Comparison of ENCODE assay signal across 11 cellular contexts in genomic region chr22:50314081-50314454, GRCh38. TPM values are rescaled to one million over a fixed set of nuclear protein-coding genes. Genes with fewer than 3 reads are reported as not detected.
DNase-seq lines count a peak whose midpoint lies in the region; ATAC-seq, FAIRE-seq and TF ChIP-seq lines count a peak whose summit lies in the region.
"Had no signal": no experiment of that assay in that cellular context is flagged by ENCODE, and none has a peak within 500 bp of the region (broad histone marks: within the 10 kb centered on the region; RNA-seq: fewer than 3 reads in every experiment).

No MANE protein-coding gene starts in this region.

- intact Hi-C loops in GM12878 (cut with micrococcal nuclease; ENCODE audit: unreplicated experiment) = no loop called here
- intact Hi-C loops in psoas muscle (cut with DNase I) = no loop called here

- H3K9ac ChIP-seq in SK-N-SH = no peak overlapping the region
- H3K9ac ChIP-seq in GM12878 (ENCODE audit: control insufficient read depth, insufficient read depth, low read length) = peak overlapping the region; percentile 88

- H3K27me3 Mint-ChIP-seq in IgD-negative memory B cell = no peaks in the 10 kb centered on the region

- H3K27ac ChIP-seq in SK-N-SH (ENCODE audit: low read depth in 2 of 2, low read length in 1 of 2) (no peak overlapping the region), GM12878 (ENCODE audit: control insufficient read depth, insufficient read depth) (peak overlapping the region; percentile 94), skin epidermis (peak overlapping the region in 10 of 21 experiments; percentile 0 to 75 (median 34)), psoas muscle (no peak overlapping the region)

- H3K36me3 Mint-ChIP-seq in IgD-negative memory B cell = no peaks in the 10 kb centered on the region

- no peaks in the 10 kb centered on the region for H3K27me3 ChIP-seq in SK-N-SH (ENCODE audit: insufficient read depth)
- H3K27me3 ChIP-seq in GM12878 (replicated peaks in 1 of 2; ENCODE audit: control insufficient read depth in 2 of 2, insufficient read depth in 2 of 2, low read length in 1 of 2) = no peaks in the 10 kb centered on the region
- no peaks in the 10 kb centered on the region for H3K27me3 ChIP-seq in psoas muscle (ENCODE audit: insufficient read depth in 3 of 3, low read length in 2 of 3)

- in situ Hi-C loops in GM12878 (cut with MboI) = no loop called here

- no peak overlapping the region for H3K4me2 ChIP-seq in SK-N-SH
- peak overlapping the region; percentile 99 for H3K4me2 ChIP-seq in GM12878 (ENCODE audit: control insufficient read depth, insufficient read depth)

- peak overlapping the region; percentile 69 to 91 (median 77) for H3K4me3 Mint-ChIP-seq in IgD-negative memory B cell

- DNase-seq in SK-N-SH (peak; percentile 16), GM12878 (ENCODE audit: low read depth, low spot score) (no peak), C1 segment of cervical spinal cord (lab: John Stamatoyannopoulos, UW) (no peak), psoas muscle (no peak), GM10266 (ENCODE audit: extremely low spot score) (no peak)
- DNase-seq: GOT3, midbrain, NCI-H1092 treated with DMSO at 0.1 percent for 48 hours had no signal

- H4K20me1 ChIP-seq in SK-N-SH (ENCODE audit: insufficient read depth) (no peaks in the 10 kb centered on the region), GM12878 (ENCODE audit: control insufficient read depth, insufficient read depth) (no peaks in the 10 kb centered on the region)

- POLR2A ChIA-PET in SK-N-SH (lab: Yijun Ruan, JAX) = no interaction called here
- POLR2A ChIA-PET in GM12878 (lab: Charles Lee) = interaction anchor here (0.6 to 1.9 kb wide), 5 partner anchors 9 to 211 kb away, joined by 3 to 11 read pairs (median 4); partner anchors contain the start of gene SCO2

- TF ChIP-seq EP300 in SK-N-SH (IDR thresholded peaks at IDR 0.05; ENCODE audit: borderline replicate concordance in 1 of 2, low read depth in 1 of 2, low read length in 1 of 2) = no peak
- no peak for TF ChIP-seq EP300 in GM12878 (IDR thresholded peaks at IDR 0.05; ENCODE audit: borderline replicate concordance in 1 of 2, control insufficient read depth in 1 of 2, low read depth in 2 of 2, low read length in 2 of 2)

- no peak overlapping the region for H3K4me3 ChIP-seq in SK-N-SH (ENCODE audit: low read depth in 2 of 2, low read length in 1 of 2)
- H3K4me3 ChIP-seq in GM12878 = peak overlapping the region; percentile 70
- H3K4me3 ChIP-seq in skin epidermis = peak overlapping the region in 4 of 7 experiments; percentile 12 to 20 (median 15)
- H3K4me3 ChIP-seq in psoas muscle = no peak overlapping the region

- no peaks in the 10 kb centered on the region for H3F3A ChIP-seq in SK-N-SH (replicated peaks; ENCODE audit: insufficient read depth)

- no peaks in the 10 kb centered on the region for H3K9me3 ChIP-seq in SK-N-SH
- H3K9me3 ChIP-seq in GM12878 (replicated peaks; ENCODE audit: control insufficient read depth, insufficient read depth, low read length) = no peaks in the 10 kb centered on the region
- no peaks in the 10 kb centered on the region for H3K9me3 ChIP-seq in psoas muscle

- H3K9me3 Mint-ChIP-seq in IgD-negative memory B cell = no peaks in the 10 kb centered on the region

- H3K36me3 ChIP-seq in SK-N-SH (replicated peaks in 1 of 2; ENCODE audit: control insufficient read depth in 1 of 2, insufficient read depth in 2 of 2, low read length in 1 of 2) = no peaks in the 10 kb centered on the region
- H3K36me3 ChIP-seq in GM12878 (ENCODE audit: control insufficient read depth in 2 of 2, insufficient read depth in 2 of 2, low read length in 1 of 2) = no peaks in the 10 kb centered on the region
- no peaks in the 10 kb centered on the region for H3K36me3 ChIP-seq in psoas muscle (ENCODE audit: insufficient read depth in 1 of 2, low read depth in 1 of 2)

- no peak overlapping the region for H2AFZ ChIP-seq in SK-N-SH (ENCODE audit: low read depth)
- H2AFZ ChIP-seq in GM12878 (ENCODE audit: control insufficient read depth, low read depth, low read length) = peak overlapping the region; percentile 94

- peaks cover 12 to 19% (median 13%) of the 10 kb centered on the region in 3 donors for H3K4me1 Mint-ChIP-seq in IgD-negative memory B cell

- SMC1A ChIA-PET in GM12878 (lab: Charles Lee; ENCODE audit: uncharacterized antibody, unreplicated experiment) = interaction anchor here (1.5 to 1.6 kb wide), 2 partner anchors 9 to 12 kb away, joined by 5 to 6 read pairs; no protein-coding TSS in a partner anchor

- CTCF ChIA-PET in SK-N-SH (lab: Yijun Ruan, JAX) (interaction anchor here (0.8 to 2.7 kb wide), 2 partner anchors 12 to 28 kb away, joined by 3 to 11 read pairs; no protein-coding TSS in a partner anchor), GM12878 (lab: Yijun Ruan, JAX) (interaction anchor here (0.6 to 1.9 kb wide), 6 partner anchors 10 to 308 kb away, joined by 3 to 9 read pairs (median 4); no protein-coding TSS in a partner anchor)

- ATAC-seq in SK-N-SH treated with all-trans-retinoic acid at 6 μM for 48 hours (no peak), GM12878 (peak; percentile 41), psoas muscle (no peak)

- FAIRE-seq in GM12878 (lab: Jason Lieb, UNC) = no peak

- RAD21 ChIA-PET in GM12878 (lab: Charles Lee; ENCODE audit: unreplicated experiment) = interaction anchor here (1.0 to 2.5 kb wide), 4 partner anchors 9 to 194 kb away, joined by 3 to 13 read pairs (median 4); partner anchors contain the start of genes LMF2 and NCAPH2

- no peaks in the 10 kb centered on the region for H3K9me2 ChIP-seq in SK-N-SH

- BruUV-seq in GM12878 (replicated peaks; lab: Mats Ljungman, UMichigan) = TSS peak; percentile 90

- H3K79me2 ChIP-seq in SK-N-SH (ENCODE audit: insufficient read depth) = no peaks in the 10 kb centered on the region
- H3K79me2 ChIP-seq in GM12878 (ENCODE audit: control insufficient read depth, insufficient read depth, low read length) = peaks cover 13% of the 10 kb centered on the region

- no peak for TF ChIP-seq POLR2A in GM12878 (IDR thresholded peaks at IDR 0.05; ENCODE audit: low read depth, low read length)

- TF ChIP-seq CTCF in SK-N-SH (IDR thresholded peaks at IDR 0.05) = no peak
- TF ChIP-seq CTCF in GM12878 (IDR thresholded peaks at IDR 0.05 in 2 of 3, conservative IDR thresholded peaks at IDR 0.05 in 1 of 3; ENCODE audit: control insufficient read depth in 2 of 3, extremely low read depth in 1 of 3, insufficient read depth in 1 of 3, low read depth in 3 of 3, low read length in 3 of 3) = no peak
- no peak for TF ChIP-seq CTCF in psoas muscle (IDR thresholded peaks at IDR 0.05)
- TF ChIP-seq CTCF in GM10266 (IDR thresholded peaks at IDR 0.05; ENCODE audit: control insufficient read depth, insufficient read depth, low read depth, missing control alignments) = no peak

- peak overlapping the region; percentile 76 to 89 (median 78) for H3K27ac Mint-ChIP-seq in IgD-negative memory B cell

- 58% methylated on average over 11 of the region's 14 CpGs for WGBS in SK-N-SH (ENCODE audit: low lambda C conversion rate)
- WGBS in GM12878 (ENCODE audit: insufficient coverage, insufficient replicate concordance, low lambda C conversion rate, missing lambda C conversion rate) = 11% methylated on average over 14 of the region's 14 CpGs
- 67 to 72% (median 71%) methylated on average over 13 to 14 of the region's 14 CpGs for WGBS in psoas muscle, 3 donors

- H3K4me1 ChIP-seq in SK-N-SH (ENCODE audit: control insufficient read depth in 1 of 2, insufficient read depth in 2 of 2, low read depth in 1 of 2, low read length in 1 of 2) (no peaks in the 10 kb centered on the region; a peak in 1 of 4 replicates), GM12878 (ENCODE audit: control insufficient read depth, insufficient read depth, low read length) (peaks cover 17% of the 10 kb centered on the region), psoas muscle (no peaks in the 10 kb centered on the region)

- TF ChIP-seq RAD21 in SK-N-SH (IDR thresholded peaks at IDR 0.05; ENCODE audit: low read length) (no peak), GM12878 (IDR thresholded peaks at IDR 0.05; ENCODE audit: insufficient read depth, low read depth, low read length) (no peak)

RNA-seq across cellular contexts. Expression of gene PLXNB2, which starts 6.6 kb away (rescaled TPM):
- polyA plus RNA-seq in SK-N-SH (2012; rRNA removed) (85.8 and 108 TPM in 2 replicates), IgD-negative memory B cell (2.7 TPM), GM12878 (2011; rRNA removed) (19.9 and 41.8 TPM in 2 replicates), GM12878 (2014; fragmentation: Illumina TruSeq; extraction: Trizol) (6.3 and 23.5 TPM in 2 replicates), GM12878 (2014; fragmentation: Nextera tagmentation; extraction: Ambion mirVana) (1 to 10 TPM in 1 of 2 experiments, under 1 TPM in 1; 0.68 to 4.5 TPM), GM12878 (2014; rRNA removed) (65.4 and 84.9 TPM in 2 replicates), GM12878 (2016; fragmentation: Nextera tagmentation; extraction: Ambion mirVana) (10 to 100 TPM; 69.3 to 80.0 TPM), psoas muscle (10 to 100 TPM in 1 of 3 donors, 1 to 10 TPM in 2; 3.9 to 11.6 (median 5.8) TPM)
- polyA plus RNA-seq in SK-N-SH (2012; cell fraction: cytosol; rRNA removed) = 38.1 and 61.2 TPM in 2 replicates
- 385 and 523 TPM in 2 replicates for polyA plus RNA-seq in SK-N-SH (2012; cell fraction: nucleus; rRNA removed)
- 180 and 204 TPM in 2 replicates for total RNA-seq in GM12878 (2013; cell fraction: nucleolus; rRNA removed)
- total RNA-seq in GM12878 (2014; rRNA removed) (32.6 and 42.0 TPM in 2 replicates), GM12878 (2014; rRNA removed; fragmentation: Illumina TruSeq; extraction: Trizol) (19.8 and 21.8 TPM in 2 replicates), GM12878 (2021) (133 and 134 TPM in 2 replicates), psoas muscle (10 to 100 TPM; 13.6 to 43.7 (median 15.0) TPM)
- 25.4 TPM for polyA plus RNA-seq in GM12878 (2011; ENCODE audit: low read depth)
- 57.3 and 73.0 TPM in 2 replicates for polyA plus RNA-seq in GM12878 (2011; cell fraction: cytosol; rRNA removed)
- polyA plus RNA-seq in GM12878 (2011; cell fraction: nucleus; rRNA removed) = 319 and 335 TPM in 2 replicates
- polyA plus RNA-seq in GM12878 (2012) = 53.9 and 72.5 TPM in 2 replicates
- 52.2 and 84.0 TPM in 2 replicates for polyA minus RNA-seq in GM12878 (2011; rRNA and poly(A)+ RNA removed)
- 54.8 and 57.2 TPM in 2 replicates for polyA minus RNA-seq in GM12878 (2011; cell fraction: cytosol; rRNA and poly(A)+ RNA removed)
- polyA minus RNA-seq in GM12878 (2011; cell fraction: nucleus; rRNA and poly(A)+ RNA removed) = 57.8 and 74.9 TPM in 2 replicates

RNA-seq across cellular contexts. Expression of gene DENND6B, which starts 12.7 kb away (rescaled TPM):
- polyA plus RNA-seq in SK-N-SH (2012; rRNA removed) = 5.6 and 5.8 TPM in 2 replicates
- 1.2 and 2.3 TPM in 2 replicates for polyA plus RNA-seq in SK-N-SH (2012; cell fraction: cytosol; rRNA removed)
- polyA plus RNA-seq in SK-N-SH (2012; cell fraction: nucleus; rRNA removed) = 27.5 and 30.6 TPM in 2 replicates
- polyA plus RNA-seq in IgD-negative memory B cell = 1.2 TPM
- total RNA-seq in GM12878 (2013; cell fraction: nucleolus; rRNA removed) = 8.0 and 8.7 TPM in 2 replicates
- total RNA-seq in GM12878 (2014; rRNA removed) = 8.3 and 9.1 TPM in 2 replicates
- 3.2 and 3.6 TPM in 2 replicates for total RNA-seq in GM12878 (2014; rRNA removed; fragmentation: Illumina TruSeq; extraction: Trizol)
- total RNA-seq in GM12878 (2021) = 11.2 TPM in 2 replicates
- 4.0 TPM for polyA plus RNA-seq in GM12878 (2011; ENCODE audit: low read depth)
- polyA plus RNA-seq in GM12878 (2011; rRNA removed) = 1.6 and 2.9 TPM in 2 replicates
- polyA plus RNA-seq in GM12878 (2011; cell fraction: cytosol; rRNA removed) = 5.7 and 6.5 TPM in 2 replicates
- polyA plus RNA-seq in GM12878 (2011; cell fraction: nucleus; rRNA removed) = 19.6 and 20.1 TPM in 2 replicates
- polyA plus RNA-seq in GM12878 (2012) = 15.7 and 17.4 TPM in 2 replicates
- 0.73 and 3.1 TPM in 2 replicates for polyA plus RNA-seq in GM12878 (2014; fragmentation: Illumina TruSeq; extraction: Trizol)
- polyA plus RNA-seq in GM12878 (2014; fragmentation: Nextera tagmentation; extraction: Ambion mirVana) = 1 to 10 TPM in 1 of 2 experiments, under 1 TPM in 1; 0.72 to 2.3 TPM
- polyA plus RNA-seq in GM12878 (2014; rRNA removed) = 11.3 and 13.0 TPM in 2 replicates
- 10 to 100 TPM in 1 of 2 experiments, 1 to 10 TPM in 1; 8.9 to 10.3 TPM for polyA plus RNA-seq in GM12878 (2016; fragmentation: Nextera tagmentation; extraction: Ambion mirVana)
- 1.8 and 5.0 TPM in 2 replicates for polyA minus RNA-seq in GM12878 (2011; rRNA and poly(A)+ RNA removed)
- polyA minus RNA-seq in GM12878 (2011; cell fraction: cytosol; rRNA and poly(A)+ RNA removed) = 2.1 TPM in 2 replicates
- polyA minus RNA-seq in GM12878 (2011; cell fraction: nucleus; rRNA and poly(A)+ RNA removed) = 4.0 and 5.3 TPM in 2 replicates
- total RNA-seq in psoas muscle = 1 to 10 TPM in 2 of 4 donors, under 1 TPM in 2; 0.57 to 1.6 (median 0.94) TPM
- polyA plus RNA-seq in psoas muscle = under 1 TPM; 0.46 to 0.93 (median 0.81) TPM

RNA-seq across cellular contexts. Expression of gene PPP6R2, which starts 29.1 kb away (rescaled TPM):
- polyA plus RNA-seq in SK-N-SH (2012; rRNA removed) (45.1 and 45.7 TPM in 2 replicates), IgD-negative memory B cell (27.0 TPM), GM12878 (2011; rRNA removed) (13.4 and 22.9 TPM in 2 replicates), GM12878 (2014; fragmentation: Illumina TruSeq; extraction: Trizol) (5.1 and 17.6 TPM in 2 replicates), GM12878 (2014; fragmentation: Nextera tagmentation; extraction: Ambion mirVana) (1 to 10 TPM in 1 of 2 experiments, under 1 TPM in 1; 0.29 to 1.6 TPM), GM12878 (2014; rRNA removed) (47.8 and 55.8 TPM in 2 replicates), GM12878 (2016; fragmentation: Nextera tagmentation; extraction: Ambion mirVana) (10 to 100 TPM; 26.5 to 26.8 TPM), psoas muscle (10 to 100 TPM; 31.6 to 43.7 (median 32.1) TPM)
- polyA plus RNA-seq in SK-N-SH (2012; cell fraction: cytosol; rRNA removed) = 19.7 and 29.4 TPM in 2 replicates
- polyA plus RNA-seq in SK-N-SH (2012; cell fraction: nucleus; rRNA removed) = 132 and 167 TPM in 2 replicates
- total RNA-seq in GM12878 (2013; cell fraction: nucleolus; rRNA removed) = 44.6 and 52.6 TPM in 2 replicates
- total RNA-seq in GM12878 (2014; rRNA removed) (47.0 and 52.6 TPM in 2 replicates), GM12878 (2014; rRNA removed; fragmentation: Illumina TruSeq; extraction: Trizol) (22.0 and 24.2 TPM in 2 replicates), GM12878 (2021) (49.4 and 49.7 TPM in 2 replicates), psoas muscle (10 to 100 TPM; 36.6 to 48.2 (median 42.5) TPM)
- 11.0 TPM for polyA plus RNA-seq in GM12878 (2011; ENCODE audit: low read depth)
- polyA plus RNA-seq in GM12878 (2011; cell fraction: cytosol; rRNA removed) = 23.8 and 35.3 TPM in 2 replicates
- 130 and 174 TPM in 2 replicates for polyA plus RNA-seq in GM12878 (2011; cell fraction: nucleus; rRNA removed)
- polyA plus RNA-seq in GM12878 (2012) = 23.1 and 25.0 TPM in 2 replicates
- polyA minus RNA-seq in GM12878 (2011; rRNA and poly(A)+ RNA removed) = 22.2 and 35.9 TPM in 2 replicates
- 10.4 and 12.7 TPM in 2 replicates for polyA minus RNA-seq in GM12878 (2011; cell fraction: cytosol; rRNA and poly(A)+ RNA removed)
- polyA minus RNA-seq in GM12878 (2011; cell fraction: nucleus; rRNA and poly(A)+ RNA removed) = 21.9 and 35.7 TPM in 2 replicates

RNA-seq across cellular contexts. Expression of gene MAPK11, which starts 43.9 kb away (rescaled TPM):
- polyA plus RNA-seq in SK-N-SH (2012; rRNA removed) (36.0 and 38.3 TPM in 2 replicates), IgD-negative memory B cell (0.59 TPM), GM12878 (2011; rRNA removed) (2.5 and 6.2 TPM in 2 replicates), GM12878 (2014; fragmentation: Illumina TruSeq; extraction: Trizol) (1.4 and 3.7 TPM in 2 replicates), GM12878 (2014; fragmentation: Nextera tagmentation; extraction: Ambion mirVana) (under 1 TPM; 0.05 to 0.16 TPM), GM12878 (2014; rRNA removed) (11.6 and 14.0 TPM in 2 replicates), GM12878 (2016; fragmentation: Nextera tagmentation; extraction: Ambion mirVana) (under 1 TPM; 0.44 to 0.58 TPM), psoas muscle (1 to 10 TPM; 1.7 to 5.3 (median 4.0) TPM)
- polyA plus RNA-seq in SK-N-SH (2012; cell fraction: cytosol; rRNA removed) = 9.2 and 14.0 TPM in 2 replicates
- polyA plus RNA-seq in SK-N-SH (2012; cell fraction: nucleus; rRNA removed) = 182 and 260 TPM in 2 replicates
- total RNA-seq in GM12878 (2013; cell fraction: nucleolus; rRNA removed) = 5.1 and 5.8 TPM in 2 replicates
- total RNA-seq in GM12878 (2014; rRNA removed) (9.4 and 10.0 TPM in 2 replicates), GM12878 (2014; rRNA removed; fragmentation: Illumina TruSeq; extraction: Trizol) (3.8 and 4.0 TPM in 2 replicates), GM12878 (2021) (10.8 and 12.8 TPM in 2 replicates), psoas muscle (1 to 10 TPM; 4.4 to 6.3 (median 5.4) TPM)
- 2.6 TPM for polyA plus RNA-seq in GM12878 (2011; ENCODE audit: low read depth)
- 5.7 and 9.1 TPM in 2 replicates for polyA plus RNA-seq in GM12878 (2011; cell fraction: cytosol; rRNA removed)
- polyA plus RNA-seq in GM12878 (2011; cell fraction: nucleus; rRNA removed) = 33.9 and 40.9 TPM in 2 replicates
- 6.6 and 7.4 TPM in 2 replicates for polyA plus RNA-seq in GM12878 (2012)
- polyA minus RNA-seq in GM12878 (2011; rRNA and poly(A)+ RNA removed) = 3.4 and 6.0 TPM in 2 replicates
- polyA minus RNA-seq in GM12878 (2011; cell fraction: cytosol; rRNA and poly(A)+ RNA removed) = 2.1 and 3.0 TPM in 2 replicates
- 2.9 and 3.2 TPM in 2 replicates for polyA minus RNA-seq in GM12878 (2011; cell fraction: nucleus; rRNA and poly(A)+ RNA removed)

RNA-seq across cellular contexts. Expression of gene MAPK12, which starts 52.6 kb away (rescaled TPM):
- 118 TPM in 2 replicates for polyA plus RNA-seq in SK-N-SH (2012; rRNA removed)
- 43.8 and 58.3 TPM in 2 replicates for polyA plus RNA-seq in SK-N-SH (2012; cell fraction: cytosol; rRNA removed)
- 480 and 590 TPM in 2 replicates for polyA plus RNA-seq in SK-N-SH (2012; cell fraction: nucleus; rRNA removed)
- polyA plus RNA-seq in IgD-negative memory B cell = 0.94 TPM
- 54.9 and 65.7 TPM in 2 replicates for total RNA-seq in GM12878 (2013; cell fraction: nucleolus; rRNA removed)
- 22.8 and 23.0 TPM in 2 replicates for total RNA-seq in GM12878 (2014; rRNA removed)
- total RNA-seq in GM12878 (2014; rRNA removed; fragmentation: Illumina TruSeq; extraction: Trizol) = 14.5 and 16.5 TPM in 2 replicates
- total RNA-seq in GM12878 (2021) = 34.0 and 38.9 TPM in 2 replicates
- polyA plus RNA-seq in GM12878 (2011; ENCODE audit: low read depth) = 6.8 TPM
- polyA plus RNA-seq in GM12878 (2011; rRNA removed) = 7.5 and 16.1 TPM in 2 replicates
- polyA plus RNA-seq in GM12878 (2011; cell fraction: cytosol; rRNA removed) = 22.6 and 27.5 TPM in 2 replicates
- 130 and 145 TPM in 2 replicates for polyA plus RNA-seq in GM12878 (2011; cell fraction: nucleus; rRNA removed)
- 15.0 and 21.3 TPM in 2 replicates for polyA plus RNA-seq in GM12878 (2012)
- 3.6 and 16.1 TPM in 2 replicates for polyA plus RNA-seq in GM12878 (2014; fragmentation: Illumina TruSeq; extraction: Trizol)
- polyA plus RNA-seq in GM12878 (2014; fragmentation: Nextera tagmentation; extraction: Ambion mirVana) = 1 to 10 TPM; 1.1 to 3.8 TPM
- 32.0 and 33.2 TPM in 2 replicates for polyA plus RNA-seq in GM12878 (2014; rRNA removed)
- polyA plus RNA-seq in GM12878 (2016; fragmentation: Nextera tagmentation; extraction: Ambion mirVana) = 10 to 100 TPM in 1 of 2 experiments, 1 to 10 TPM in 1; 9.5 to 17.1 TPM
- polyA minus RNA-seq in GM12878 (2011; rRNA and poly(A)+ RNA removed) = 12.6 and 18.3 TPM in 2 replicates
- polyA minus RNA-seq in GM12878 (2011; cell fraction: cytosol; rRNA and poly(A)+ RNA removed) = 7.8 and 10.4 TPM in 2 replicates
- 25.1 and 35.3 TPM in 2 replicates for polyA minus RNA-seq in GM12878 (2011; cell fraction: nucleus; rRNA and poly(A)+ RNA removed)
- 100 to 1,000 TPM; 107 to 178 (median 145) TPM for total RNA-seq in psoas muscle
- 100 to 1,000 TPM in 2 of 3 donors, 10 to 100 TPM in 1; 57.4 to 148 (median 131) TPM for polyA plus RNA-seq in psoas muscle

Comparison
In these comparisons a context has a peak if more than half of its experiments do, and no peak if none do; other contexts are left out.
1. H3K4me3 ChIP-seq: peak in GM12878 (single experiment) and skin epidermis (4 of 7); none in SK-N-SH (0 of 2) and psoas muscle (single experiment).